18 cellular contexts compared by ENCODE assay signal in the genomic region with DNA sequence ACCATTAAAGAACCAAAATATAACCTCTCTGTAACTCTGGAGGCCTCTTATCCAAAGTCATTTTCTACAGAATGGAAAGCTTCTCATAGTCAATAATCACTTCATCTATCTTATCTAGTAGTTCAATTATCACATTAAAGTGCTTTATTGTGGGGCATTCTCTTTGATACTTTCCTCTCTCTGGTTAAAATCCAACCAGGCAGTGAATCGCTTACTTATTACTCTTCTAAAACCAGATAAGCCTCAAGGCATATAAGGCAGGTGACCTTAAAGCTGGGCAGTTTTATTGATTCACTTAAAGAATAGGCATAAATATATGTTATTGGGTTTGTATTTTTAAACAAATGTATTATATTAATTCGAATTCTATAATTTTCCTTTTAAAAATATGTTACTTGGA.
A peak's percentile ranks its signal among the peaks of the same experiment; 100 is the strongest.
DNase-seq lines count a peak whose midpoint lies in the region; ATAC-seq, FAIRE-seq and TF ChIP-seq lines count a peak whose summit lies in the region.
"Had no signal": no experiment of that assay in that cellular context is flagged by ENCODE, and none has a peak within 500 bp of the region (broad histone marks: within the 10 kb centered on the region; RNA-seq: fewer than 3 reads in every experiment).

No MANE protein-coding gene starts in this region.

- WGBS in endodermal cell (ENCODE audit: insufficient coverage in 1 of 2, insufficient read length in 1 of 2), 2 experiments: 64% methylated on average over 2 of the region's 2 CpGs; no CpG with 5 or more reads in 1 of the 2 experiments
- 7 to 48% (median 26%) methylated on average over 2 of the region's 2 CpGs for WGBS in small intestine, 3 donors

- H3K9me3 ChIP-seq in HEK293 (ENCODE audit: control insufficient read depth, insufficient read depth, low read depth, low read length): no peaks in the 10 kb centered on the region
- no peaks in the 10 kb centered on the region for H3K9me3 ChIP-seq in endodermal cell (ENCODE audit: control insufficient read depth, low read length)
- H3K9me3 ChIP-seq in small intestine (ENCODE audit: control insufficient read depth, low read depth): no peaks in the 10 kb centered on the region
- H3K9me3 ChIP-seq: BLaER1 treated with 17β-estradiol and CSF1 and Interleukin-3, amounts not matched to agents 10 nM and 100 nM had no signal

- no peaks in the 10 kb centered on the region for H3K9me3 Mint-ChIP-seq in endodermal cell
- no peaks in the 10 kb centered on the region for H3K9me3 Mint-ChIP-seq in mesothelial cell of epicardium
- H3K9me3 Mint-ChIP-seq: GM23338 had no signal

- H3K9ac ChIP-seq in endodermal cell (ENCODE audit: extremely low read depth, low read length, poor library complexity, severe bottlenecking): no peak overlapping the region
- H3K9ac ChIP-seq: BLaER1 treated with 17β-estradiol and CSF1 and Interleukin-3, amounts not matched to agents 10 nM and 100 nM had no signal

- H3K4me1 Mint-ChIP-seq in endodermal cell (peaks cover 35% of the 10 kb centered on the region), mesothelial cell of epicardium (peaks cover 32% of the 10 kb centered on the region)
- H3K4me1 Mint-ChIP-seq: CD4-positive, CD25-positive, alpha-beta regulatory T cell had no signal

- H3K4me3 ChIP-seq in HEK293 (ENCODE audit: low read depth, low read length) (no peak overlapping the region), endodermal cell (ENCODE audit: low read length) (peak overlapping the region; percentile 61), small intestine (ENCODE audit: low read depth in 1 of 2, low read length in 2 of 2) (no peak overlapping the region)
- H3K4me3 ChIP-seq: BLaER1 treated with 17β-estradiol and CSF1 and Interleukin-3, amounts not matched to agents 10 nM and 100 nM; GM23338 had no signal

- peak; percentile 51 for FAIRE-seq in small intestine (lab: Jason Lieb, UNC)
- FAIRE-seq: G401.6, GM12891 had no signal

- H3K27ac Mint-ChIP-seq in endodermal cell (no peak overlapping the region), mesothelial cell of epicardium (peak overlapping the region; percentile 74)
- H3K27ac Mint-ChIP-seq: CD4-positive, CD25-positive, alpha-beta regulatory T cell; GM23338; HFFc6 had no signal

- POLR2A ChIA-PET in HEK293 (lab: Yijun Ruan, JAX): no interaction called here

- H3K4me3 Mint-ChIP-seq in endodermal cell (peak overlapping the region; percentile 24), mesothelial cell of epicardium (no peak overlapping the region)
- H3K4me3 Mint-ChIP-seq: CD4-positive, CD25-positive, alpha-beta regulatory T cell; GM23338; HFFc6 had no signal

- H3K36me3 ChIP-seq in HEK293 (ENCODE audit: control insufficient read depth in 2 of 2, insufficient read depth in 1 of 2, low read length in 2 of 2) (no peaks in the 10 kb centered on the region), endodermal cell (ENCODE audit: control insufficient read depth, insufficient read depth, low read length) (no peaks in the 10 kb centered on the region), small intestine (ENCODE audit: control insufficient read depth in 2 of 2, insufficient read depth in 2 of 2, low read length in 2 of 2) (no peaks in the 10 kb centered on the region)
- H3K36me3 ChIP-seq: BLaER1 treated with 17β-estradiol and CSF1 and Interleukin-3, amounts not matched to agents 10 nM and 100 nM had no signal

- no peaks in the 10 kb centered on the region for H3K27me3 Mint-ChIP-seq in endodermal cell (ENCODE audit: insufficient read depth)
- no peaks in the 10 kb centered on the region for H3K27me3 Mint-ChIP-seq in mesothelial cell of epicardium (ENCODE audit: low read depth)
- H3K27me3 Mint-ChIP-seq: CD4-positive, CD25-positive, alpha-beta regulatory T cell had no signal

- peaks cover 5% of the 10 kb centered on the region; the same call in 1 of the 2 replicates for H3K4me1 ChIP-seq in HEK293 (ENCODE audit: control insufficient read depth, insufficient read depth, low read length)
- H3K4me1 ChIP-seq in endodermal cell (ENCODE audit: control insufficient read depth, insufficient read depth, low read length): peaks cover 9% of the 10 kb centered on the region
- no peaks in the 10 kb centered on the region for H3K4me1 ChIP-seq in small intestine (ENCODE audit: control insufficient read depth in 2 of 2, insufficient read depth in 1 of 2, low read depth in 1 of 2, low read length in 1 of 2)

- H3K27me3 ChIP-seq in endodermal cell (ENCODE audit: control insufficient read depth, insufficient read depth, low read length, poor library complexity, severe bottlenecking) (no peaks in the 10 kb centered on the region), small intestine (ENCODE audit: control insufficient read depth in 2 of 2, insufficient read depth in 2 of 2, low read length in 2 of 2) (no peaks in the 10 kb centered on the region)
- H3K27me3 ChIP-seq: BLaER1 treated with 17β-estradiol and CSF1 and Interleukin-3, amounts not matched to agents 10 nM and 100 nM had no signal

- ATAC-seq in HG02759 (IDR thresholded peaks at IDR 0.05; ENCODE audit: unreplicated experiment): no peak
- no peak for ATAC-seq in GM21390 (IDR thresholded peaks at IDR 0.05; ENCODE audit: unreplicated experiment)
- ATAC-seq: GM23338 had no signal

- DNase-seq in endodermal cell (no peak), mesothelial cell of epicardium (ENCODE audit: low spot score in 2 of 2, unreplicated experiment in 2 of 2) (no peak), small intestine (peak; percentile 78)
- no peak for DNase-seq in stimulated activated CD4-positive, alpha-beta T cell treated with anti-CD3 and anti-CD28 coated beads, Interleukin-4, amount 100 ng/mL, for 24 hours
- DNase-seq: ACHN; CD4-positive, CD25-positive, alpha-beta regulatory T cell; DMS79 treated with DMSO at 0.1 percent for 48 hours; EL; H7; HFFc6; IMR-90 had no signal

- H3K27ac ChIP-seq in HEK293 (ENCODE audit: extremely low read depth, low read depth, low read length) (no peak overlapping the region), endodermal cell (ENCODE audit: low read depth, low read length) (no peak overlapping the region), small intestine (ENCODE audit: low read depth in 1 of 2, low read length in 1 of 2) (no peak overlapping the region)
- H3K27ac ChIP-seq: BLaER1 treated with 17β-estradiol and CSF1 and Interleukin-3, amounts not matched to agents 10 nM and 100 nM had no signal

- CTCF ChIA-PET in HEK293 (lab: Yijun Ruan, JAX): no interaction called here

- TF ChIP-seq CTCF in HEK293 (tag by site-specific recombination; IDR thresholded peaks at IDR 0.05) (no peak), endodermal cell (conservative IDR thresholded peaks at IDR 0.05) (no peak), mesothelial cell of epicardium (IDR thresholded peaks at IDR 0.05; ENCODE audit: unreplicated experiment) (no peak)

- H3K36me3 Mint-ChIP-seq in endodermal cell (ENCODE audit: low read depth): no peaks in the 10 kb centered on the region
- H3K36me3 Mint-ChIP-seq in mesothelial cell of epicardium: no peaks in the 10 kb centered on the region
- H3K36me3 Mint-ChIP-seq: CD4-positive, CD25-positive, alpha-beta regulatory T cell had no signal

TF ChIP-seq in HEK293, 187 proteins besides CTCF, POLR2A, EP300 and RAD21:
- peak; percentile 73; the same call in 1 of the 2 replicates for TF ChIP-seq TCF7L2 (IDR thresholded peaks at IDR 0.05; ENCODE audit: borderline replicate concordance, low read depth, low read length)
- no peak for TF ChIP-seq ZNF555 (tag by site-specific recombination; conservative IDR thresholded peaks at IDR 0.05)
TF ChIP-seq in HEK293: peak in this region for 1.
